19 cellular contexts compared by ENCODE assay signal in the genomic region with DNA sequence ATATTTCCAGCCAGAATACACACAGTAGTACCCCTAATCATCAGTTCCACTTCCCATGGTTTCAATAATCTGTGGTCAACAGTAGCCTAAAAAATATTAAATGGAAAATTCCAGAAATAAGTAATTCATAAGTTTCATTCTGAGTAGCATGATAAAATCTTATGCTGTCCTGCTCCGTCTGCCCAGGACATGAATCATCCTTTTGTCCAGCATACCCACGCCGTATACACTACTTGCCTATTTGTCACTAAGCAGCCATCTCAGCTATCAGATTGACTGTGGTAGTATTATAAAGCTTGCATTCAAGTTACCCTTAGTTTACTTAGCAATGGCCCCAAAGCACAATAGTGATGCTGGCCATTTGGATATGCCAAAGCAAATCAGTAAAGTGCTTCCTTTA.
"Had no signal": no experiment of that assay in that cellular context is flagged by ENCODE, and none has a peak within 500 bp of the region (broad histone marks: within the 10 kb centered on the region; RNA-seq: fewer than 3 reads in every experiment).

No MANE protein-coding gene starts in this region.

- H3K4me1 ChIP-seq: tibial artery had no signal

- H3K27ac ChIP-seq: cardiac muscle cell, tibial artery had no signal

- DNase-seq: activated CD4-positive, alpha-beta T cell treated with anti-CD3 and anti-CD28 coated beads, Interleukin-2, amount 10 ng/mL, durations not matched to agents 7 days and 5 days; activated CD8-positive, alpha-beta memory T cell treated with anti-CD3 and anti-CD28 coated beads, Interleukin-2, amount 50 U/mL, for 4 hours; activated effector memory CD4-positive, alpha-beta T cell treated with Interleukin-2 at 50 U/mL for 16 hours; activated naive CD4-positive, alpha-beta T cell treated with anti-CD3 and anti-CD28 coated beads, Interleukin-2, amount 10 ng/mL, durations not matched to agents 7 days and 5 days; activated naive CD8-positive, alpha-beta T cell treated with anti-CD3 and anti-CD28 coated beads, Interleukin-2, amount 50 U/mL, for 24 hours; activated T-cell treated with anti-CD3 and anti-CD28 coated beads, Interleukin-2, amount 50 U/mL, for 4 hours; aorta; dermis blood vessel endothelial cell; effector memory CD4-positive, alpha-beta T cell; head of caudate nucleus; left ventricle myocardium superior; mucosa of descending colon; naive B cell; stimulated activated CD4-positive, alpha-beta T cell treated with anti-CD3 and anti-CD28 coated beads, Interleukin-2, amount 100 ng/mL, for 24 hours; stimulated activated naive CD8-positive, alpha-beta T cell treated with anti-CD3 and anti-CD28 coated beads, Interleukin-15, Interleukin-2, amounts not matched to agents 100 U/mL and 50 U/mL, for 24 hours; substantia nigra; tibial artery had no signal

- H3K4me3 ChIP-seq: cardiac muscle cell, mucosa of descending colon, tibial artery had no signal

- H3K36me3 ChIP-seq: cardiac muscle cell had no signal

- ATAC-seq: activated CD4-positive, CD25-positive, alpha-beta regulatory T cell treated with anti-CD3 and anti-CD28 coated beads, Interleukin-2, amount 50 U/mL, for 24 hours; activated naive CD8-positive, alpha-beta T cell treated with anti-CD3 and anti-CD28 coated beads, Interleukin-2, amount 50 U/mL, for 24 hours; activated T-cell treated with anti-CD3 and anti-CD28 coated beads, Interleukin-2, amount 50 U/mL, for 4 hours; left ventricle myocardium superior; mucosa of descending colon; stimulated activated naive CD8-positive, alpha-beta T cell treated with anti-CD3 and anti-CD28 coated beads, Interleukin-15, Interleukin-2, amounts not matched to agents 100 U/mL and 50 U/mL, for 24 hours had no signal

- H3K27me3 ChIP-seq: cardiac muscle cell, tibial artery had no signal
